Comparison of ENCODE assay signal across 8 cellular contexts in genomic region chr9:130712564-130713285, GRCh38. TPM values are rescaled to one million over a fixed set of nuclear protein-coding genes. Genes with fewer than 3 reads are reported as not detected.
DNase-seq lines count a peak whose midpoint lies in the region; ATAC-seq, FAIRE-seq and TF ChIP-seq lines count a peak whose summit lies in the region.

No MANE protein-coding gene starts in this region.

- H3K27ac Mint-ChIP-seq in Caco-2 (ENCODE audit: unreplicated experiment) (peak overlapping the region; percentile 96), endodermal cell (peak overlapping the region; percentile 88)

- peaks cover 8% of the 10 kb centered on the region for H3K4me1 Mint-ChIP-seq in Caco-2 (ENCODE audit: low read depth, unreplicated experiment)
- peaks cover 23% of the 10 kb centered on the region for H3K4me1 Mint-ChIP-seq in endodermal cell

- POLR2A ChIA-PET in Caco-2 (lab: Charles Lee), result no interaction called here

- H3K36me3 ChIP-seq in Caco-2 (ENCODE audit: control insufficient read depth, insufficient read depth, low read length) (no peaks in the 10 kb centered on the region), endodermal cell (ENCODE audit: control insufficient read depth, insufficient read depth, low read length) (no peaks in the 10 kb centered on the region)

- intact Hi-C loops in Caco-2 (cut with micrococcal nuclease; ENCODE audit: unreplicated experiment), result loop anchor here (1.0 to 5.0 kb wide), 3 partner anchors 20 to 230 kb away; partner anchors contain the start of gene EXOSC2

- H3K27me3 ChIP-seq in Caco-2 (replicated peaks; ENCODE audit: control insufficient read depth, insufficient read depth, low read length) (no peaks in the 10 kb centered on the region), endodermal cell (ENCODE audit: control insufficient read depth, insufficient read depth, low read length, poor library complexity, severe bottlenecking) (no peaks in the 10 kb centered on the region)

- no peak for FAIRE-seq in HTR-8/SVneo (lab: Jason Lieb, UNC)

- peak; percentile 95 for ATAC-seq in GM21381 (IDR thresholded peaks at IDR 0.05; ENCODE audit: unreplicated experiment)

- H3K36me3 Mint-ChIP-seq in Caco-2 (ENCODE audit: insufficient read depth, unreplicated experiment), result peaks cover 23% of the 10 kb centered on the region
- H3K36me3 Mint-ChIP-seq in endodermal cell (ENCODE audit: low read depth), result no peaks in the 10 kb centered on the region

- BruUV-seq in Caco-2 (replicated peaks; lab: Mats Ljungman, UMichigan), result no TSS peak

- H3K4me3 ChIP-seq in Caco-2 (ENCODE audit: low read depth, low read length) (peak overlapping the region; percentile 80), endodermal cell (ENCODE audit: low read length) (peak overlapping the region; percentile 89)

- peak; percentile 98 to 99 for DNase-seq in Caco-2
- peak; percentile 94 for DNase-seq in HTR-8/SVneo (ENCODE audit: insufficient read length, low spot score)
- peak; percentile 97 for DNase-seq in NOMO-1 treated with DMSO at 0.1 percent for 48 hours (lab: John Stamatoyannopoulos, UW; ENCODE audit: unreplicated experiment)
- DNase-seq in activated CD8-positive, alpha-beta memory T cell treated with anti-CD3 and anti-CD28 coated beads, Interleukin-2, amount 50 U/mL, for 1 hour (ENCODE audit: extremely low read depth), result peak; percentile 85
- peak; percentile 100 for DNase-seq in endodermal cell
- peak; percentile 99 for DNase-seq in mesenteric fat pad (ENCODE audit: low spot score)
- DNase-seq in stimulated activated CD8-positive, alpha-beta memory T cell treated with anti-CD3 and anti-CD28 coated beads, Interleukin-15, amount 100 ng/mL, for 1 hour (ENCODE audit: low read depth), result peak; percentile 88

- H3K27me3 Mint-ChIP-seq in Caco-2 (ENCODE audit: insufficient read depth, unreplicated experiment) (no peaks in the 10 kb centered on the region), endodermal cell (ENCODE audit: insufficient read depth) (no peaks in the 10 kb centered on the region)

- no peaks in the 10 kb centered on the region for H3K9me3 Mint-ChIP-seq in Caco-2 (ENCODE audit: unreplicated experiment)
- no peaks in the 10 kb centered on the region for H3K9me3 Mint-ChIP-seq in endodermal cell

- H3K4me3 Mint-ChIP-seq in Caco-2 (ENCODE audit: unreplicated experiment), result peak overlapping the region; percentile 96
- H3K4me3 Mint-ChIP-seq in endodermal cell, result peak overlapping the region; percentile 92

- H3K4me1 ChIP-seq in Caco-2 (peaks cover 22% of the 10 kb centered on the region), endodermal cell (ENCODE audit: control insufficient read depth, insufficient read depth, low read length) (no peaks in the 10 kb centered on the region)

- CTCF ChIA-PET in Caco-2 (lab: Charles Lee), result no interaction called here

- WGBS in endodermal cell (ENCODE audit: insufficient coverage in 1 of 2, insufficient read length in 1 of 2), 2 experiments, result 0% methylated on average over 37 to 68 of the region's 68 CpGs

- TF ChIP-seq CTCF in Caco-2 (IDR thresholded peaks at IDR 0.05; ENCODE audit: insufficient read depth in 1 of 2, low read depth in 1 of 2, low read length in 1 of 2, severe bottlenecking in 1 of 2, unreplicated experiment in 1 of 2) (no peak), endodermal cell (conservative IDR thresholded peaks at IDR 0.05) (no peak)

- H3K9me3 ChIP-seq in Caco-2 (no peaks in the 10 kb centered on the region), endodermal cell (ENCODE audit: control insufficient read depth, low read length) (no peaks in the 10 kb centered on the region)

- H3K27ac ChIP-seq in endodermal cell (ENCODE audit: low read depth, low read length), result peak overlapping the region; percentile 96

- peak overlapping the region; percentile 84 for H3K9ac ChIP-seq in endodermal cell (ENCODE audit: extremely low read depth, low read length, poor library complexity, severe bottlenecking)

RNA-seq across cellular contexts. Expression of gene EXOSC2, which starts 19.1 kb away (rescaled TPM):
- 59.1 and 68.4 TPM in 2 replicates for total RNA-seq in Caco-2 (2022)
- total RNA-seq in endodermal cell, result 10 to 100 TPM; 47.8 to 74.0 TPM
- 37.7 TPM for polyA plus RNA-seq in endodermal cell (2013, experiment 1 of 2)
- polyA plus RNA-seq in endodermal cell (2013, experiment 2 of 2), result 37.3 TPM
- total RNA-seq in mesenteric fat pad, result 21.2 TPM

RNA-seq across cellular contexts. Expression of gene PRDM12, which starts 48.3 kb away (rescaled TPM):
- total RNA-seq in Caco-2 (2022) (0.32 and 0.34 TPM in 2 replicates), endodermal cell (not detected), mesenteric fat pad (not detected)
- polyA plus RNA-seq in endodermal cell (2013, experiment 1 of 2), result 5.8 TPM
- polyA plus RNA-seq in endodermal cell (2013, experiment 2 of 2), result 5.3 TPM

Comparison
In these comparisons a context has a peak if more than half of its experiments do, and no peak if none do; other contexts are left out.
1. Peak in every context shown above with its lines: DNase-seq, ATAC-seq, H3K4me3 ChIP-seq and H3K27ac ChIP-seq.